Comparison of ENCODE assay signal across 29 cellular contexts in genomic region chr2:104415284-104415683, GRCh38.
"Had no signal": no experiment of that assay in that cellular context is flagged by ENCODE, and none has a peak within 500 bp of the region (broad histone marks: within the 10 kb centered on the region; RNA-seq: fewer than 3 reads in every experiment).

No MANE protein-coding gene starts in this region.

- ATAC-seq: heart right ventricle; left lung; naive thymus-derived CD4-positive, alpha-beta T cell; sciatic nerve; stimulated activated effector memory CD8-positive, alpha-beta T cell treated with anti-CD3 and anti-CD28 coated beads, Interleukin-12 subunit alpha, Interleukin-12 subunit beta, amount 100 ng/mL, for 72 hours had no signal

- DNase-seq: dermis blood vessel endothelial cell; effector memory CD4-positive, alpha-beta T cell; erythroblast; esophagus squamous epithelium; foreskin melanocyte; glutamatergic neuron; heart right ventricle; hippocampal formation; left lung; mammary epithelial cell; mesendoderm; midbrain; naive thymus-derived CD4-positive, alpha-beta T cell; nucleus accumbens; stimulated activated CD4-positive, alpha-beta T cell treated with anti-CD3 and anti-CD28 coated beads, Interleukin-12 subunit alpha, Interleukin-12 subunit beta, amount 100 ng/mL, for 4 hours; stimulated activated CD4-positive, alpha-beta T cell treated with anti-CD3 and anti-CD28 coated beads, Interleukin-1b, Interleukin-23, amount 100 ng/mL, for 48 hours; stimulated activated CD4-positive, alpha-beta T cell treated with anti-CD3 and anti-CD28 coated beads, Interleukin-4, amount 100 ng/mL, for 1 hour; stimulated activated naive CD4-positive, alpha-beta T cell treated with Interleukin-2 at 50 U/mL for 16 hours; stomach; testis; tibial artery had no signal

- H3K9me3 Mint-ChIP-seq: nephron, type B pancreatic cell had no signal

- H3K4me3 Mint-ChIP-seq: naive thymus-derived CD4-positive, alpha-beta T cell; nephron; stimulated activated effector memory CD8-positive, alpha-beta T cell treated with anti-CD3 and anti-CD28 coated beads, Interleukin-12 subunit alpha, Interleukin-12 subunit beta, amount 100 ng/mL, for 72 hours; type B pancreatic cell had no signal

- H3K4me1 ChIP-seq: esophagus squamous epithelium, heart right ventricle, left lung, prostate gland, right atrium auricular region, stomach, testis, tibial artery had no signal

- H3K27me3 ChIP-seq: right atrium auricular region, testis had no signal

- H3K9me3 ChIP-seq: esophagus squamous epithelium, left lung, prostate gland, right atrium auricular region, stomach, testis, tibial artery had no signal

- H3K36me3 Mint-ChIP-seq: naive thymus-derived CD4-positive, alpha-beta T cell; stimulated activated effector memory CD8-positive, alpha-beta T cell treated with anti-CD3 and anti-CD28 coated beads, Interleukin-12 subunit alpha, Interleukin-12 subunit beta, amount 100 ng/mL, for 72 hours; type B pancreatic cell had no signal

- H3K27ac Mint-ChIP-seq: naive thymus-derived CD4-positive, alpha-beta T cell; nephron; stimulated activated effector memory CD8-positive, alpha-beta T cell treated with anti-CD3 and anti-CD28 coated beads, Interleukin-12 subunit alpha, Interleukin-12 subunit beta, amount 100 ng/mL, for 72 hours; type B pancreatic cell had no signal

- H3K36me3 ChIP-seq: esophagus squamous epithelium, heart right ventricle, left lung, prostate gland, right atrium auricular region, stomach, tibial artery had no signal

- H3K4me2 ChIP-seq: smooth muscle cell had no signal

- H3K4me3 ChIP-seq: coronary artery, esophagus squamous epithelium, heart right ventricle, left lung, prostate gland, right atrium auricular region, smooth muscle cell, stomach, testis, tibial artery had no signal

- H3K4me1 Mint-ChIP-seq: naive thymus-derived CD4-positive, alpha-beta T cell; nephron; stimulated activated effector memory CD8-positive, alpha-beta T cell treated with anti-CD3 and anti-CD28 coated beads, Interleukin-12 subunit alpha, Interleukin-12 subunit beta, amount 100 ng/mL, for 72 hours had no signal

- H3K27ac ChIP-seq: coronary artery, esophagus squamous epithelium, heart right ventricle, left lung, prostate gland, right atrium auricular region, stomach, testis, tibial artery had no signal
